Comparison of ENCODE assay signal across 26 cellular contexts in the genomic region with DNA sequence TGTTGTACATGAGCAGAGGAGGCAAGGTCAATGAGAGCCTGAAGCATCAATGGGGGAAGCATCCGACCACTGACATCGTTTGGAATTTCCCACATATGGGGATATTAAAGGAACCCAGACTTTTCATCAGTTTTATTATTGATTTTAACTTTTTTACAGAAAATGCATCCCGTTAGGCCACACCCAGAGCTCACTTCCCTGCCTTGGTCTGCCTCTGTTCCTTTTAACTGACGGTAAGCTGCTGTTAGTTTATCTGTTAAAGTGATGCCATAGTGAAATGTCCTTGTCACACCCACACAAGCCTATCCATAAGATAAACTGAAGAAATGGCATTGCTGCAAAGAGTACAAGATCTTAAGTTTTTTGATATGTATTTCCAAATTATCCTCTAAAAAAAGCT. TPM values are rescaled to one million over a fixed set of nuclear protein-coding genes. Genes with fewer than 3 reads are reported as not detected.
DNase-seq lines count a peak whose midpoint lies in the region; ATAC-seq lines count a peak whose summit lies in the region.
"Had no signal": no experiment of that assay in that cellular context is flagged by ENCODE, and none has a peak within 500 bp of the region (broad histone marks: within the 10 kb centered on the region; RNA-seq: fewer than 3 reads in every experiment).

No MANE protein-coding gene starts in this region.

- H3K4me2 ChIP-seq in BLaER1 (peak overlapping the region; percentile 80), Karpas-422 (ENCODE audit: low read depth, low read length, poor library complexity, severe bottlenecking) (peak overlapping the region; percentile 68)
- H3K4me2 ChIP-seq: SK-N-SH had no signal

- no peaks in the 10 kb centered on the region for H3K36me3 ChIP-seq in BLaER1
- H3K36me3 ChIP-seq in Karpas-422 (ENCODE audit: insufficient read depth, low read length), result no peaks in the 10 kb centered on the region
- H3K36me3 ChIP-seq: BE2C had no signal

- no peak overlapping the region for H3K27ac Mint-ChIP-seq in activated T-helper 17 cell treated with anti-CD3 and anti-CD28 coated beads, Interleukin-2, amount 50 U/mL, for 72 hours
- H3K27ac Mint-ChIP-seq: dendritic cell treated with granulocyte-macrophage colony-stimulating factor and Interleukin-4, amounts not matched to agents 40 ng/mL and 50 ng/mL, for 4 days had no signal

- peaks cover 82% of the 10 kb centered on the region for H3K4me1 ChIP-seq in BLaER1
- peaks cover 52% of the 10 kb centered on the region for H3K4me1 ChIP-seq in Karpas-422 (ENCODE audit: low read length)
- H3K4me1 ChIP-seq: BE2C had no signal

- peak; percentile 35 for ATAC-seq in GM18909 (IDR thresholded peaks at IDR 0.05; ENCODE audit: poor library complexity, unreplicated experiment)
- ATAC-seq in HG02759 (IDR thresholded peaks at IDR 0.05; ENCODE audit: unreplicated experiment), result peak; percentile 12
- no peak for ATAC-seq in activated T-helper 17 cell treated with anti-CD3 and anti-CD28 coated beads, Interleukin-2, amount 50 U/mL, for 72 hours (replicated peaks)
- ATAC-seq in HG03159 (IDR thresholded peaks at IDR 0.05; ENCODE audit: unreplicated experiment), result no peak

- H3K9me3 ChIP-seq in BLaER1 (no peaks in the 10 kb centered on the region), Karpas-422 (ENCODE audit: low read length) (no peaks in the 10 kb centered on the region)
- H3K9me3 ChIP-seq: BE2C, SK-N-SH, spleen had no signal

- H3K27me3 ChIP-seq in BLaER1 (no peaks in the 10 kb centered on the region), Karpas-422 (ENCODE audit: low read length) (no peaks in the 10 kb centered on the region)
- H3K27me3 ChIP-seq: BE2C, spleen had no signal

- H3K4me3 Mint-ChIP-seq in activated T-helper 17 cell treated with anti-CD3 and anti-CD28 coated beads, Interleukin-2, amount 50 U/mL, for 72 hours, result no peak overlapping the region
- H3K4me3 Mint-ChIP-seq: dendritic cell treated with granulocyte-macrophage colony-stimulating factor and Interleukin-4, amounts not matched to agents 40 ng/mL and 50 ng/mL, for 4 days had no signal

- no peaks in the 10 kb centered on the region for H3K27me3 Mint-ChIP-seq in activated T-helper 17 cell treated with anti-CD3 and anti-CD28 coated beads, Interleukin-2, amount 50 U/mL, for 72 hours
- H3K27me3 Mint-ChIP-seq: dendritic cell treated with granulocyte-macrophage colony-stimulating factor and Interleukin-4, amounts not matched to agents 40 ng/mL and 50 ng/mL, for 4 days had no signal

- H3K79me2 ChIP-seq in Karpas-422 (ENCODE audit: low read length), result no peaks in the 10 kb centered on the region

- H4K20me1 ChIP-seq in BLaER1 (no peaks in the 10 kb centered on the region), Karpas-422 (ENCODE audit: insufficient read depth, low read depth, low read length) (peaks cover 71% of the 10 kb centered on the region)

- H3K9me2 ChIP-seq in Karpas-422 (replicated peaks; ENCODE audit: insufficient read depth, low read length), result no peaks in the 10 kb centered on the region
- H3K9me2 ChIP-seq: SK-N-SH had no signal

- H3K27ac ChIP-seq in BLaER1, result no peak overlapping the region
- H3K27ac ChIP-seq in Karpas-422 (ENCODE audit: low read length), result no peak overlapping the region
- H3K27ac ChIP-seq: HL-60, spleen had no signal

- peaks cover 9% of the 10 kb centered on the region for H3K4me1 Mint-ChIP-seq in activated T-helper 17 cell treated with anti-CD3 and anti-CD28 coated beads, Interleukin-2, amount 50 U/mL, for 72 hours

- H3K9me3 Mint-ChIP-seq in activated T-helper 17 cell treated with anti-CD3 and anti-CD28 coated beads, Interleukin-2, amount 50 U/mL, for 72 hours, result no peaks in the 10 kb centered on the region
- H3K9me3 Mint-ChIP-seq: dendritic cell treated with granulocyte-macrophage colony-stimulating factor and Interleukin-4, amounts not matched to agents 40 ng/mL and 50 ng/mL, for 4 days; IgD-negative memory B cell had no signal

- peak overlapping the region; percentile 31; the same call in 1 of the 2 replicates for H3K4me3 ChIP-seq in BLaER1
- no peak overlapping the region for H3K4me3 ChIP-seq in Karpas-422 (ENCODE audit: low read length)
- H3K4me3 ChIP-seq: spleen had no signal

- H2AFZ ChIP-seq in Karpas-422 (ENCODE audit: low read length), result no peak overlapping the region

- peaks cover 15% of the 10 kb centered on the region for H3K36me3 Mint-ChIP-seq in activated T-helper 17 cell treated with anti-CD3 and anti-CD28 coated beads, Interleukin-2, amount 50 U/mL, for 72 hours (ENCODE audit: low read depth)

- H3K9ac ChIP-seq in BLaER1 (no peak overlapping the region), Karpas-422 (ENCODE audit: low read length) (no peak overlapping the region)
- H3K9ac ChIP-seq: SK-N-SH had no signal

- in situ Hi-C loops in KBM-7 (cut with MboI; ENCODE audit: low pct_unique_long_range_greater_than_20kb, low sequenced_read_pairs), result no loop called here

- DNase-seq in Karpas-422 (no peak), glomerular visceral epithelial cell (ENCODE audit: extremely low spot score) (no peak), KBM-7 (no peak)
- DNase-seq: 8988T; activated CD4-positive, alpha-beta T cell treated with anti-CD3 and anti-CD28 coated beads for 48 hours; BE2C; hippocampal formation; NCI-H1694 treated with DMSO at 0.1 percent for 48 hours; NCI-H345; nucleus accumbens; SK-N-SH; spleen; T1000 had no signal

RNA-seq across cellular contexts. Expression of a gene that starts 43.9 kb away (rescaled TPM):
- total RNA-seq in Karpas-422 (2014; rRNA removed; shearing (Covaris generic); ENCODE audit: low replicate concordance), result 10.2 and 10.5 TPM in 2 replicates
- total RNA-seq in activated T-helper 17 cell treated with anti-CD3 and anti-CD28 coated beads, Interleukin-2, amount 50 U/mL, for 72 hours, result 10 to 100 TPM in 1 of 2 donors, 1 to 10 TPM in 1; 4.0 to 14.6 TPM

RNA-seq across cellular contexts. Expression of a gene that starts 52.0 kb away (rescaled TPM):
- total RNA-seq in Karpas-422 (2014; rRNA removed; shearing (Covaris generic); ENCODE audit: low replicate concordance), result not detected in 2 replicates
- total RNA-seq in activated T-helper 17 cell treated with anti-CD3 and anti-CD28 coated beads, Interleukin-2, amount 50 U/mL, for 72 hours, result not detected
- total RNA-seq: bronchial epithelial cell, lower leg skin, renal cortical epithelial cell, RPMI7951, subcutaneous adipose tissue had no signal

Comparison
In these comparisons a context has a peak if more than half of its experiments do, and no peak if none do; other contexts are left out.
1. ATAC-seq: peak in GM18909 (single experiment) and HG02759 (single experiment); none in activated T-helper 17 cell treated with anti-CD3 and anti-CD28 coated beads, Interleukin-2, amount 50 U/mL, for 72 hours (single experiment) and HG03159 (single experiment).